In the genomic region with DNA sequence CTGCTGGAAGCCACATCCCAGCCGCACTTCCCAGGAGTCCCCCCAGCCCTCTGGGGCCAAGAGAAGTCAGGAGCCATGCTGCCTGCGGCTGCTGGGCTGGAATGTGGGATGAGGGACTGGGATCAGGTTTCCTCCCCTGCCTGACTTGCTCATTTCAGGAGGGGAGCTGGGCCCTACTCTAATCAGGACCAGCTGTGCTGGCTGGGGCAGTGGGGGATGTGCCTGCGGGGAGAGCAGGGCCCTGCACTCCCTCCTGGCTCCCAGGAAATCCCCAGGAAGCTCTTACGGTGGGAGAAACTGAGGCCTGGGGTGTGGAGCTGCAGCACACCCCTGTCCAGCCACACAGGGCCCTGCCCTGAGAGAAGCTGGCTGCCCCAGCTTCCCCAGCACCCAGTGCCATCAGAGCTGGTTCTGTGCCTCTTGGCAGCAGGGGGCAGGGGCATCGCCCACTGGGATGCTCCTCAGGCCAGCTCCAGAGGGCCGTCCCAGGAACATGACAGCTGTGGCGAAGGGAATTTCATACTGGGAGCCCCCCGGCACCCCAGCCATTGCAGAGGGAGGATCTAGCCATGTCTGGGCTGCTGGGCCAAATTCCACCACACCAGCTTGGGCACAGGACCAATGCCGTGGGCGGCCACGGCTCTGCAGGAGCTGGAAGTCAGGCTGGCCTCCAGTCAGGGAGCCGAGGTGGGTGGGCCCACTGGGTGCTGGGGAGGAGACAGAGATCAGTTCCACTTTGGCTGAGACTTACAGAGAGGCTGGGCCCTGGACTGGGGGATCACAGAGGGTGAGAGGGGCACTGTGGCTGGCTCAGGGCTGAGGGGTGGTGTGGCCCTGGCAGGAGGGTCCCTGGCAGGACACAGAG, we compare ENCODE assay signal across 9 cellular contexts. TPM values are rescaled to one million over a fixed set of nuclear protein-coding genes. Genes with fewer than 3 reads are reported as not detected.
DNase-seq lines count a peak whose midpoint lies in the region; ATAC-seq and TF ChIP-seq lines count a peak whose summit lies in the region.
"Had no signal": no experiment of that assay in that cellular context is flagged by ENCODE, and none has a peak within 500 bp of the region (broad histone marks: within the 10 kb centered on the region; RNA-seq: fewer than 3 reads in every experiment).

No MANE protein-coding gene starts in this region.

- peak overlapping the region; percentile 36 for H3K4me2 ChIP-seq in fibroblast of lung (ENCODE audit: extremely low read depth, insufficient read depth, low read length)

- no peak overlapping the region for H3K27ac Mint-ChIP-seq in activated CD8-positive, alpha-beta memory T cell treated with anti-CD3 and anti-CD28 coated beads, Interleukin-2, amount 10 ng/mL, durations not matched to agents 7 days and 5 days
- H3K27ac Mint-ChIP-seq: activated naive CD8-positive, alpha-beta T cell treated with anti-CD3 and anti-CD28 coated beads, Interleukin-2, amount 10 ng/mL, durations not matched to agents 7 days and 5 days had no signal

- no peaks in the 10 kb centered on the region for H3K36me3 ChIP-seq in fibroblast of lung (ENCODE audit: control insufficient read depth, insufficient read depth, low read length)

- H3K4me3 Mint-ChIP-seq in activated CD8-positive, alpha-beta memory T cell treated with anti-CD3 and anti-CD28 coated beads, Interleukin-2, amount 10 ng/mL, durations not matched to agents 7 days and 5 days, result no peak overlapping the region
- H3K4me3 Mint-ChIP-seq: activated naive CD8-positive, alpha-beta T cell treated with anti-CD3 and anti-CD28 coated beads, Interleukin-2, amount 10 ng/mL, durations not matched to agents 7 days and 5 days had no signal

- H3K9me3 ChIP-seq in fibroblast of lung (ENCODE audit: control insufficient read depth, insufficient read depth, low read depth, low read length), result no peaks in the 10 kb centered on the region

- CTCF ChIA-PET in activated CD8-positive, alpha-beta memory T cell treated with anti-CD3 and anti-CD28 coated beads, Interleukin-2, amount 10 ng/mL, durations not matched to agents 7 days and 5 days (lab: Charles Lee), result interaction anchor here (1.0 to 2.0 kb wide), 2 partner anchors 31 to 159 kb away, joined by 4 to 6 read pairs; no protein-coding TSS in a partner anchor

- no peaks in the 10 kb centered on the region for H3K36me3 Mint-ChIP-seq in activated CD8-positive, alpha-beta memory T cell treated with anti-CD3 and anti-CD28 coated beads, Interleukin-2, amount 10 ng/mL, durations not matched to agents 7 days and 5 days
- H3K36me3 Mint-ChIP-seq: activated naive CD8-positive, alpha-beta T cell treated with anti-CD3 and anti-CD28 coated beads, Interleukin-2, amount 10 ng/mL, durations not matched to agents 7 days and 5 days had no signal

- TF ChIP-seq CTCF in fibroblast of lung (conservative IDR thresholded peaks at IDR 0.05 in 1 of 2, IDR thresholded peaks at IDR 0.05 in 1 of 2; ENCODE audit: low read depth in 1 of 2, low read length in 2 of 2) (no peak), omental fat pad (IDR thresholded peaks at IDR 0.05) (no peak)

- ATAC-seq in omental fat pad (ENCODE audit: low FRiP score) (peak; percentile 85), HG02588 (IDR thresholded peaks at IDR 0.05; ENCODE audit: unreplicated experiment) (no peak)
- no peak for ATAC-seq in activated CD8-positive, alpha-beta memory T cell treated with anti-CD3 and anti-CD28 coated beads, Interleukin-2, amount 10 ng/mL, durations not matched to agents 7 days and 5 days

- peak overlapping the region; percentile 59 for H3K27ac ChIP-seq in fibroblast of lung (ENCODE audit: insufficient read depth, low read length)

- H2AFZ ChIP-seq in fibroblast of lung (ENCODE audit: low read length), result peak overlapping the region; percentile 59

- no peaks in the 10 kb centered on the region for H3K4me1 Mint-ChIP-seq in activated CD8-positive, alpha-beta memory T cell treated with anti-CD3 and anti-CD28 coated beads, Interleukin-2, amount 10 ng/mL, durations not matched to agents 7 days and 5 days

- H3K9me3 Mint-ChIP-seq in activated CD8-positive, alpha-beta memory T cell treated with anti-CD3 and anti-CD28 coated beads, Interleukin-2, amount 10 ng/mL, durations not matched to agents 7 days and 5 days (ENCODE audit: low read depth), result no peaks in the 10 kb centered on the region
- H3K9me3 Mint-ChIP-seq: activated naive CD8-positive, alpha-beta T cell treated with anti-CD3 and anti-CD28 coated beads, Interleukin-2, amount 10 ng/mL, durations not matched to agents 7 days and 5 days had no signal

- peaks cover 6% of the 10 kb centered on the region for H3K27me3 Mint-ChIP-seq in activated CD8-positive, alpha-beta memory T cell treated with anti-CD3 and anti-CD28 coated beads, Interleukin-2, amount 10 ng/mL, durations not matched to agents 7 days and 5 days

- peaks cover 3% of the 10 kb centered on the region for H3K27me3 ChIP-seq in fibroblast of lung (ENCODE audit: control insufficient read depth, insufficient read depth, low read length)

- DNase-seq in COLO829 (ENCODE audit: low spot score) (peak; percentile 70), NCI-H69 (lab: John Stamatoyannopoulos, UW) (peak; percentile 75), fibroblast of lung (ENCODE audit: low read depth in 2 of 2) (peak; percentile 84 to 94), omental fat pad (ENCODE audit: low spot score) (peak; percentile 45), DMS114 treated with DMSO at 0.1 percent for 48 hours (lab: John Stamatoyannopoulos, UW; ENCODE audit: unreplicated experiment) (no peak), medulla oblongata (ENCODE audit: extremely low spot score) (no peak)
- no peak for DNase-seq in activated CD8-positive, alpha-beta memory T cell treated with anti-CD3 and anti-CD28 coated beads, Interleukin-2, amount 10 ng/mL, durations not matched to agents 7 days and 5 days

- peak overlapping the region in 1 of 4 experiments; percentile 38 for H3K4me3 ChIP-seq in fibroblast of lung (replicated peaks in 1 of 4; ENCODE audit: control extremely low read depth in 1 of 4, insufficient read depth in 1 of 4, low read depth in 3 of 4, low read length in 4 of 4)

- no peaks in the 10 kb centered on the region for H4K20me1 ChIP-seq in fibroblast of lung (ENCODE audit: control insufficient read depth, extremely low read depth, insufficient read depth, low read length)

- H3K4me1 ChIP-seq in fibroblast of lung (ENCODE audit: control insufficient read depth, extremely low read depth, insufficient read depth, low read length), result peaks cover 16% of the 10 kb centered on the region

- H3K9ac ChIP-seq in fibroblast of lung (ENCODE audit: insufficient read depth, low read length), result no peak overlapping the region

- no peaks in the 10 kb centered on the region for H3K79me2 ChIP-seq in fibroblast of lung (ENCODE audit: control insufficient read depth, insufficient read depth, low read length)

RNA-seq across cellular contexts. Expression of a gene that starts 21.3 kb away (rescaled TPM):
- total RNA-seq in fibroblast of lung (not detected in 2 replicates), omental fat pad (not detected)
- not detected in 2 replicates for polyA plus RNA-seq in fibroblast of lung
- not detected in 2 replicates for polyA plus RNA-seq in fibroblast of lung (2012)
- polyA minus RNA-seq in fibroblast of lung (ENCODE audit: low replicate concordance), result not detected in 2 replicates
- not detected for total RNA-seq in activated CD8-positive, alpha-beta memory T cell treated with anti-CD3 and anti-CD28 coated beads, Interleukin-2, amount 10 ng/mL, durations not matched to agents 7 days and 5 days
- total RNA-seq: activated naive CD8-positive, alpha-beta T cell treated with anti-CD3 and anti-CD28 coated beads, Interleukin-2, amount 10 ng/mL, durations not matched to agents 7 days and 5 days had no signal

RNA-seq across cellular contexts. Expression of a gene that starts 58.9 kb away (rescaled TPM):
- total RNA-seq in fibroblast of lung, result 53.4 and 66.9 TPM in 2 replicates
- 32.4 TPM in 2 replicates for polyA plus RNA-seq in fibroblast of lung
- 26.6 and 30.2 TPM in 2 replicates for polyA plus RNA-seq in fibroblast of lung (2012)
- 22.3 and 40.1 TPM in 2 replicates for polyA minus RNA-seq in fibroblast of lung (ENCODE audit: low replicate concordance)
- total RNA-seq in omental fat pad, result 10 to 100 TPM; 23.7 to 63.2 (median 31.2) TPM
- total RNA-seq in activated CD8-positive, alpha-beta memory T cell treated with anti-CD3 and anti-CD28 coated beads, Interleukin-2, amount 10 ng/mL, durations not matched to agents 7 days and 5 days, result 10 to 100 TPM; 33.9 to 35.3 TPM

RNA-seq across cellular contexts. Expression of a gene that starts 59.1 kb away (rescaled TPM):
- total RNA-seq in fibroblast of lung, result 26.4 and 26.7 TPM in 2 replicates
- 12.1 and 13.4 TPM in 2 replicates for polyA plus RNA-seq in fibroblast of lung
- 17.4 and 22.8 TPM in 2 replicates for polyA plus RNA-seq in fibroblast of lung (2012)
- 54.1 and 64.4 TPM in 2 replicates for polyA minus RNA-seq in fibroblast of lung (ENCODE audit: low replicate concordance)
- 10 to 100 TPM; 22.7 to 33.9 (median 25.1) TPM for total RNA-seq in omental fat pad
- total RNA-seq in activated CD8-positive, alpha-beta memory T cell treated with anti-CD3 and anti-CD28 coated beads, Interleukin-2, amount 10 ng/mL, durations not matched to agents 7 days and 5 days, result 10 to 100 TPM; 17.7 to 24.1 TPM

Comparison
In these comparisons a context has a peak if more than half of its experiments do, and no peak if none do; other contexts are left out.
1. DNase-seq: peak in COLO829 (single experiment), NCI-H69 (single experiment), fibroblast of lung (2 of 2) and omental fat pad (single experiment); none in activated CD8-positive, alpha-beta memory T cell treated with anti-CD3 and anti-CD28 coated beads, Interleukin-2, amount 10 ng/mL, durations not matched to agents 7 days and 5 days (single experiment), DMS114 treated with DMSO at 0.1 percent for 48 hours (single experiment) and medulla oblongata (single experiment).